ENCODE assay signal across 28 cellular contexts in genomic region chr9:137917795-137918194, GRCh38. TPM values are rescaled to one million over a fixed set of nuclear protein-coding genes. Genes with fewer than 3 reads are reported as not detected.
DNase-seq lines count a peak whose midpoint lies in the region; ATAC-seq, FAIRE-seq and TF ChIP-seq lines count a peak whose summit lies in the region.
"Had no signal": no experiment of that assay in that cellular context is flagged by ENCODE, and none has a peak within 500 bp of the region (broad histone marks: within the 10 kb centered on the region; RNA-seq: fewer than 3 reads in every experiment).

No MANE protein-coding gene starts in this region.

- no peaks in the 10 kb centered on the region for H3K79me2 ChIP-seq in astrocyte (ENCODE audit: insufficient read depth, low read length)

- no peak for FAIRE-seq in astrocyte (lab: Jason Lieb, UNC)
- FAIRE-seq: A204.1, GM12891, GM19239 had no signal

- H3K4me3 ChIP-seq in HEK293 (ENCODE audit: low read depth, low read length) (no peak overlapping the region), astrocyte (ENCODE audit: insufficient read depth, low read depth, low read length) (no peak overlapping the region), foreskin fibroblast (ENCODE audit: low read depth in 1 of 2, low read length in 2 of 2) (no peak overlapping the region)
- H3K4me3 ChIP-seq: BLaER1 had no signal

- no peak for TF ChIP-seq CTCF in HEK293 (tag by site-specific recombination; IDR thresholded peaks at IDR 0.05)
- TF ChIP-seq CTCF in astrocyte (IDR thresholded peaks at IDR 0.05; ENCODE audit: insufficient read depth, low read depth, low read length) = no peak
- TF ChIP-seq CTCF in osteocyte (IDR thresholded peaks at IDR 0.05) = no peak
- no peak for TF ChIP-seq CTCF in type B pancreatic cell (conservative IDR thresholded peaks at IDR 0.05)
- TF ChIP-seq CTCF in foreskin fibroblast (IDR thresholded peaks at IDR 0.05; ENCODE audit: low read depth, low read length) = no peak

- no peaks in the 10 kb centered on the region for H3K36me3 ChIP-seq in HEK293 (ENCODE audit: control insufficient read depth in 2 of 2, insufficient read depth in 1 of 2, low read length in 2 of 2)
- no peaks in the 10 kb centered on the region for H3K36me3 ChIP-seq in astrocyte (ENCODE audit: insufficient read depth, low read length)
- H3K36me3 ChIP-seq: BE2C, BLaER1 had no signal

- CTCF ChIA-PET in HEK293 (lab: Yijun Ruan, JAX) = no interaction called here

- no peak overlapping the region for H3K27ac ChIP-seq in HEK293 (ENCODE audit: extremely low read depth, low read depth, low read length)
- no peak overlapping the region for H3K27ac ChIP-seq in astrocyte (ENCODE audit: low read depth, low read length)
- H3K27ac ChIP-seq: BLaER1 had no signal

- ATAC-seq in GM21360 (IDR thresholded peaks at IDR 0.05; ENCODE audit: unreplicated experiment) = no peak

- H2AFZ ChIP-seq in astrocyte (ENCODE audit: low read depth, low read length) = no peak overlapping the region

- DNase-seq in astrocyte (ENCODE audit: low read depth) = no peak
- DNase-seq in osteocyte (ENCODE audit: extremely low spot score, unreplicated experiment) = peak; percentile 78
- DNase-seq in type B pancreatic cell (ENCODE audit: extremely low spot score, unreplicated experiment) = peak; percentile 37
- DNase-seq in putamen (ENCODE audit: low spot score) = no peak
- no peak for DNase-seq in stimulated activated naive CD4-positive, alpha-beta T cell (lab: John Stamatoyannopoulos, UW)
- no peak for DNase-seq in foreskin fibroblast
- DNase-seq: 8988T; ACHN; BE2C; C1 segment of cervical spinal cord; CD4-positive, alpha-beta memory T cell; CD4-positive, CD25-positive, alpha-beta regulatory T cell; CD8-positive, alpha-beta memory T cell; COR-L47; DMS 273 treated with DMSO at 0.1 percent for 48 hours; DMS153; DMS53; DMS79; DND-41; EL; GDM1 had no signal

- H3K4me1 ChIP-seq in HEK293 (ENCODE audit: control insufficient read depth, insufficient read depth, low read length) (no peaks in the 10 kb centered on the region), astrocyte (ENCODE audit: insufficient read depth, low read length) (no peaks in the 10 kb centered on the region)
- H3K4me1 ChIP-seq: BE2C, BLaER1 had no signal

- H3K27ac Mint-ChIP-seq in astrocyte (ENCODE audit: unreplicated experiment) (peak overlapping the region; percentile 53), osteocyte (ENCODE audit: unreplicated experiment) (no peak overlapping the region), type B pancreatic cell (no peak overlapping the region)
- H3K27ac Mint-ChIP-seq: CD14-positive monocyte; CD4-positive, alpha-beta memory T cell; CD8-positive, alpha-beta memory T cell had no signal

- H3K36me3 Mint-ChIP-seq in astrocyte (ENCODE audit: low read depth, unreplicated experiment) (peaks cover 19% of the 10 kb centered on the region), osteocyte (ENCODE audit: unreplicated experiment) (no peaks in the 10 kb centered on the region), type B pancreatic cell (no peaks in the 10 kb centered on the region)
- H3K36me3 Mint-ChIP-seq: CD14-positive monocyte; CD4-positive, alpha-beta memory T cell; CD4-positive, CD25-positive, alpha-beta regulatory T cell; CD8-positive, alpha-beta memory T cell had no signal

- H3K9me3 Mint-ChIP-seq in astrocyte (ENCODE audit: unreplicated experiment) = peaks cover 4% of the 10 kb centered on the region
- peaks cover 17% of the 10 kb centered on the region for H3K9me3 Mint-ChIP-seq in osteocyte (ENCODE audit: unreplicated experiment)
- H3K9me3 Mint-ChIP-seq in type B pancreatic cell = no peaks in the 10 kb centered on the region

- no peak overlapping the region for H3K4me3 Mint-ChIP-seq in astrocyte (ENCODE audit: unreplicated experiment)
- H3K4me3 Mint-ChIP-seq in osteocyte (ENCODE audit: unreplicated experiment) = no peak overlapping the region
- H3K4me3 Mint-ChIP-seq in type B pancreatic cell = no peak overlapping the region
- H3K4me3 Mint-ChIP-seq: CD14-positive monocyte; CD4-positive, alpha-beta memory T cell; CD4-positive, CD25-positive, alpha-beta regulatory T cell; CD8-positive, alpha-beta memory T cell had no signal

- H3K9me3 ChIP-seq in HEK293 (ENCODE audit: control insufficient read depth, insufficient read depth, low read depth, low read length) = no peaks in the 10 kb centered on the region
- H3K9me3 ChIP-seq in astrocyte (ENCODE audit: insufficient read depth, low read depth, low read length) = no peaks in the 10 kb centered on the region
- H3K9me3 ChIP-seq: BE2C, BLaER1 had no signal

- no peaks in the 10 kb centered on the region for H3K27me3 Mint-ChIP-seq in astrocyte (ENCODE audit: low read depth, unreplicated experiment)
- no peaks in the 10 kb centered on the region for H3K27me3 Mint-ChIP-seq in osteocyte (ENCODE audit: unreplicated experiment)
- no peaks in the 10 kb centered on the region for H3K27me3 Mint-ChIP-seq in type B pancreatic cell
- H3K27me3 Mint-ChIP-seq: CD4-positive, CD25-positive, alpha-beta regulatory T cell had no signal

- peaks cover 15% of the 10 kb centered on the region for H3K4me1 Mint-ChIP-seq in astrocyte (ENCODE audit: low read depth, unreplicated experiment)
- no peaks in the 10 kb centered on the region for H3K4me1 Mint-ChIP-seq in osteocyte (ENCODE audit: unreplicated experiment)
- H3K4me1 Mint-ChIP-seq in type B pancreatic cell (ENCODE audit: unreplicated experiment) = no peaks in the 10 kb centered on the region
- H3K4me1 Mint-ChIP-seq: CD14-positive monocyte; CD4-positive, alpha-beta memory T cell; CD8-positive, alpha-beta memory T cell had no signal

- no peak overlapping the region for H3K4me2 ChIP-seq in astrocyte (ENCODE audit: low read length)
- H3K4me2 ChIP-seq: BLaER1 had no signal

- no peaks in the 10 kb centered on the region for H4K20me1 ChIP-seq in astrocyte (ENCODE audit: insufficient read depth, low read length)
- H4K20me1 ChIP-seq: BLaER1 had no signal

- no peak overlapping the region for H3K9ac ChIP-seq in astrocyte (ENCODE audit: low read length)
- H3K9ac ChIP-seq: BLaER1 had no signal

- POLR2A ChIA-PET in HEK293 (lab: Yijun Ruan, JAX) = no interaction called here

- H3K27me3 ChIP-seq in astrocyte (ENCODE audit: insufficient read depth, low read length) = no peaks in the 10 kb centered on the region
- H3K27me3 ChIP-seq: BE2C, BLaER1 had no signal

TF ChIP-seq in HEK293, 187 proteins besides CTCF, POLR2A, EP300 and RAD21:
- TF ChIP-seq SCRT1 (tag by site-specific recombination; IDR thresholded peaks at IDR 0.05; ENCODE audit: borderline replicate concordance) (no peak), SCRT2 (tag by site-specific recombination; IDR thresholded peaks at IDR 0.05) (peak; percentile 84)

RNA-seq across cellular contexts. Expression of gene CACNA1B, which starts 40.2 kb away (rescaled TPM):
- 3.1 and 3.5 TPM in 2 replicates for total RNA-seq in astrocyte
- total RNA-seq in osteocyte = 0.08 and 0.13 TPM in 2 replicates
- 2.4 and 3.2 TPM in 2 replicates for total RNA-seq in type B pancreatic cell (ENCODE audit: low replicate concordance)
- total RNA-seq: CD4-positive, alpha-beta memory T cell; CD4-positive, CD25-positive, alpha-beta regulatory T cell; CD8-positive, alpha-beta memory T cell had no signal

Comparison
In these comparisons a context has a peak if more than half of its experiments do, and no peak if none do; other contexts are left out.
1. DNase-seq: peak in osteocyte (single experiment) and type B pancreatic cell (single experiment); none in astrocyte (single experiment), putamen (single experiment), stimulated activated naive CD4-positive, alpha-beta T cell (0 of 6) and foreskin fibroblast (0 of 2).